In the genomic region with DNA sequence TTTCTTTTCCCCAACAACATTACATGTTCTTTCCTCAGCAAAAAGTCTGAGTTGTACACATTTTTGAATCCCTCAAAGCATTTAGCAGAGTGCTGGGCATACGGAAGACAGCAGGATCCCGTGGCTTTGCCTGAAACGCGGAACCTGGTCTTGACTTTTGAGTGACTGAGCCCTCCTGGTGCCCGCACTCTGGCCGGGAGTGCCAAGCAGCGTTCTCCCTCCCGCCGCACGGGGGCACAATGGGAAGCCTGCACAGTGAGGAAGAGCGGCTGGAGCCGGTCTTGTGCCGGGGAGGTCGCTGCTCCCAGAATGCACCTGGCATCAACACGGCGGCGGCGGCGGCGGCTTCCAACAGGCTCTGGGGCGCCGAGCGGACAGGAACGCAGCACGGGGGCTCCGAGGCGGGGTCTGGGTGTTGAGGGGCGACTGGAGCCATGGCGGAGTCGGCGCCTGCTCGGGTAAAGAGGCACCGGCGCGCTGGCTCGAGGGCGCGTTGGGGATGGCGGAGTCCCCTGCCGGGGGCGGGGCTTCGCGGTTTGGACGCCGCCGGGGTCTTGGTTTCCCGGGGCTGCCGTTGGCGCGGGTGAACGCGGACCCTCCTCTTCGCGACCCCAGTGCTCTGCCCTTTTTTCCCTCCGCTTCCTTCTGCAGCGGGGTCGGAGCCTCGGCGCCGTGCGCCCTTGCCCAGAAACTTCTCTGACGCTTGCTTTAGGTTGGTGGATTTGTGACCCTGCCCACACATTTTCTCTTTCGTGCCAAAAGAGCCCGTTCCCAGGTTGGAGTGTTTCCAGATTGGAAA, we compare ENCODE assay signal across 8 cellular contexts. TPM values are rescaled to one million over a fixed set of nuclear protein-coding genes. Genes with fewer than 3 reads are reported as not detected.
DNase-seq lines count a peak whose midpoint lies in the region; ATAC-seq and TF ChIP-seq lines count a peak whose summit lies in the region.

Gene ZNF212, plus strand, starts transcription at position 307 of the 799 bp plus-strand sequence. Its CDS starts 128 bp downstream, at position 435.

- peaks cover 1% of the 10 kb centered on the region; the same call in 1 of the 2 replicates for H3K36me3 ChIP-seq in BJ (ENCODE audit: control insufficient read depth, insufficient read depth, low read length)

- peak within 1 kb of the TSS; percentile 94 for H3K4me3 Mint-ChIP-seq in chondrocyte (ENCODE audit: unreplicated experiment)

- peak within 1 kb of the TSS; percentile 87 for H3K27ac Mint-ChIP-seq in chondrocyte (ENCODE audit: unreplicated experiment)

- CTCF ChIA-PET in BJ (lab: Yijun Ruan, JAX), result interaction anchor here (0.7 to 1.4 kb wide), 5 partner anchors 10 to 106 kb away, joined by 3 to 4 read pairs (median 3); partner anchors contain the start of gene ZNF282

- H3K4me1 Mint-ChIP-seq in chondrocyte (ENCODE audit: low read depth), result peaks cover 18% of the 10 kb centered on the region

- peaks cover 6% of the 10 kb centered on the region for H3K36me3 Mint-ChIP-seq in chondrocyte (ENCODE audit: low read depth)

- no peaks in the 10 kb centered on the region for H3K27me3 ChIP-seq in BJ (ENCODE audit: control insufficient read depth, insufficient read depth, low read length)

- peak within 1 kb of the TSS; percentile 98 for H3K4me3 ChIP-seq in BJ (ENCODE audit: low read depth, low read length)

- no peak for DNase-seq in BJ (ENCODE audit: low read depth)
- peak; percentile 96 for DNase-seq in GM19238 (ENCODE audit: insufficient read length, low spot score)
- DNase-seq in NCI-H510A treated with DMSO at 0.1 percent for 48 hours (lab: John Stamatoyannopoulos, UW), result peak; percentile 63
- peak; percentile 78 to 85 for DNase-seq in activated CD4-positive, alpha-beta T cell treated with anti-CD3 and anti-CD28 coated beads for 24 hours (ENCODE audit: low read depth in 2 of 2)
- DNase-seq in chondrocyte (ENCODE audit: low spot score), result peak; percentile 96
- peak; percentile 97 for DNase-seq in left kidney (ENCODE audit: low read depth, low spot score)
- DNase-seq in stimulated activated CD4-positive, alpha-beta T cell treated with anti-CD3 and anti-CD28 coated beads, Interleukin-2, amount 100 ng/mL, for 24 hours, result peak; percentile 91 to 92

- H3K9me3 Mint-ChIP-seq in chondrocyte (ENCODE audit: low read depth), result peaks cover 9% of the 10 kb centered on the region

- POLR2A ChIA-PET in BJ (lab: Charles Lee), result no interaction called here

- peak; percentile 99 for ATAC-seq in HG03439 (IDR thresholded peaks at IDR 0.05; ENCODE audit: unreplicated experiment)

- no peaks in the 10 kb centered on the region for H3K27me3 Mint-ChIP-seq in chondrocyte (ENCODE audit: low read depth)

- TF ChIP-seq CTCF in BJ (IDR thresholded peaks at IDR 0.05; ENCODE audit: insufficient read depth, low read depth, low read length) (peak; percentile 94), chondrocyte (IDR thresholded peaks at IDR 0.05) (peak; percentile 87)

RNA-seq across cellular contexts. Expression of gene ZNF212, which starts in this region (rescaled TPM):
- 3.2 and 4.6 TPM in 2 replicates for polyA plus RNA-seq in BJ (2011; rRNA removed)
- 2.0 and 4.3 TPM in 2 replicates for polyA minus RNA-seq in BJ (2011; rRNA and poly(A)+ RNA removed)
- 7.9 to 10.5 TPM (median 7.9 TPM) in 3 replicates for total RNA-seq in chondrocyte
